ENCODE assay signal across 1 cellular context in the genomic region with DNA sequence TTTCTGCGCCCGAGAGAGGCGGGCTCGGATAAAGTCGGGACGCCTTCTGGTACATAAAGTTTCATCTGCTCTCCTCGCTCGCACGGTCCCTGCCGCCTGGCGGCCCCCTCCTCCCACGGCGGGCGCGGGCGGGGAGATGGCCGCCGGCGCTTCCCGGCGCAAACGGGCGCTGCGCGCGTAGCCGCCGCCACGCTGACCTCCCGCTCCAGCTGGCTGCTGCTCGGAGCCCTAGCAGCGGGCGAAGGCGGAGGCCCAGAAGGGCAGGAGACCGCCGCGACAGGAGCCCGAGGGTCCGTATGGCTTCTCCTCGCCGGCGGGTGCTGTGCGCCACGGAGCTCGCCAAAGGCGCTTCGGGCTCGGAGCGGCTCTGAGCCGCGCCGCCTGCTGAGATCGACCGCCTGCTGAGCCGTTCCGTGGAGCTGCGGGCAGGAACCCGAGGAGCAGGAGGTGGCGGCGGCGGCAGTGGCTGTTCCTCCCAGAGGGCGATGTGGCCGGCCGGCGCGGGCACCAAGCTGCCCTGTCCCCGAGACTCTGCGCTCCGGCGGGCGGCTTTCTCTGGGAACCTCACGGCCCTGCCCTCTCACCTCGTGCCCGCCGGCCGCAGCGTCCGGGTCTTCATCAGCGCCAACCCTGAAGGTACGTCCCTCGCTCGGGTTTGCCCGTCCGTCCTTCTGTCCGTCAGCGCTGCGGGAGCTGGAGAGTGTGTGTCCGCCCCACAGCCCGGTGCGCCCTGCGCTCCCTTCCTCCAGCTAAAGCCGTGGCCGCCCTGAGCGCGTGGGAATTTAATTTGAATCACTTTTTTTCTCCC.
TF ChIP-seq lines count a peak whose summit lies in the region.

A gene with protein sequence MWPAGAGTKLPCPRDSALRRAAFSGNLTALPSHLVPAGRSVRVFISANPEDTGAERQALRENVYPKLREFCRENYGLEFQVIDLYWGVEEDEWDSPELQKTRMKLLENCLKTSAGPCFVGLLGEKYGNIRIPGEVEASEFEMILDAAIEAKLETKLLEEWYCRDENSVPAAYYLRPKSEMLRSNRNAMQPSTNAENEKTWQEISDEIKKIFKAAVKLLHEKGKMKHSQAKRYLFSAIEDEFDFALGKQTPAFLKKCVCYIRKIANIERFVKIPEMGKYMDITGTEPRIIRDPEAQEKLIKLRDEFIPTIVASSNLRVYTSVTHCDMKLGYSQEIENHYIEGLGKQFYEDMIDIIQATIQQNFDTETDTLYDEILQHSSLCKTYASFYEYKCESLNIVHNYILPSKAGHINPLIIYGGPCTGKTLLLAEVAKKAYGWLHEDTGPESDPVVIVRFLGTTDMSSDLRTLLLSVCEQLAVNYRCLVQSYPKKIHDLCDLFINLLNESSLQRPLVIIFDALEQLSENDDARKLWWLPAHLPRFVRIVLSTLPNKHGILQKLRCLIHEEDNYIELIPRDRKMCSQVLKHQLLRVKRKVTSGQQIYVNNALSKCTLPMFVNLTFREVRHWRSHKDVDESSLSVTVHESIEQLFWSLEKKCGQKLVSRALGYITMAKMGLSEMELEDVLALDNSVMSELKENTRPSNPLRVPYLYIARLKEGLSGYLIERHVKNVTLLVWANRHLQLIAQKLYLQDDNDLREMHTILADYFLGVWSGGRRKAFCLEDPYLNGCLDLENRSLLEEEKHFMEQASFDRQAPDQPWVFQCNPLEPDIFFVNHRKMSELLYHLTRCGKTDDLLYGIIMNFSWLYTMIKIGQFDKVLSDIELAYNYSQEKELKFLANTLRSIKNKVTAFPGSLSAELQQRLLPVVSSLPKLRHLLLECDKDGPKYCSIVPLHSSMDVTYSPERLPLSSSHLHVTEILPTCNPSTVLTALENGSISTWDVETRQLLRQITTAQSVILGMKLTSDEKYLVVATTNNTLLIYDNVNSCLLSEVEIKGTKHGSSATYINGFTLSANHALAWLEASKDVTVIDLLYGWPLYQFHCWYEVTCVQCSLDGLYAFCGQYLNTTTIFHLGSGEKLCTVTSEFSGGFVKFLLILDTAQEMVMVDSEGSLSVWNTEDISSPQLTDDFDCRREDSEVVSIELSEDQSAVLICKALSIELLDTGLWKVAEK (N-terminal part only) (plus strand): TSS at position 161 of the 808 bp plus-strand sequence. CDS start 325 bp downstream, at position 486.

TF ChIP-seq in endothelial cell of umbilical vein, 7 proteins besides CTCF, POLR2A, EP300 and RAD21:
- TF ChIP-seq EZH2 (IDR thresholded peaks at IDR 0.05; ENCODE audit: borderline replicate concordance, low read depth, low read length, severe bottlenecking) (peak; percentile 54), POLR2AphosphoS5 (IDR thresholded peaks at IDR 0.05; ENCODE audit: insufficient read depth, low read depth, low read length) (no peak)
